In the genomic region with DNA sequence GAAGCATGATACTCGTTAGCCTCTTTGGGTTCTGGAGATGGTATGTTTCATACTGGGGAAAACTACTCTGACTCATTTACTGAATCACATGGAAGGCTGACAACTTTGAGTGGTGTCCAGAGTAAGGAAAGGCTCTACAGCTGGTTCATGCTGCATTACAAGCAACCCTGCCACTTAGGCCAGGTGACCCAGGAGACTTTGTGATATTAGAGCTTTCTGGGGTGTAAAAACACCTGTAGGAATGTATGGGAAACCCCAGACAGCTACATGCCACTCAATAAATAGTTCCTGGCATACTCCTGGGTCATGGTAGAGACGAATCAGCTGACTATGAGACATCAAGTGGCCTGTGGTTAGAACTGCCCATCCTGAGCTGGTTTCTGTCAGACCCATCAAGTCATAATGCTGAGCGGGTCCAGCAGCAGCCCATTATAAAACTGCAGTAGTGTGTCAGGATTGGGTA, we compare ENCODE assay signal across 28 cellular contexts. TPM values are rescaled to one million over a fixed set of nuclear protein-coding genes. Genes with fewer than 3 reads are reported as not detected.
DNase-seq lines count a peak whose midpoint lies in the region; ATAC-seq, FAIRE-seq and TF ChIP-seq lines count a peak whose summit lies in the region.
"Had no signal": no experiment of that assay in that cellular context is flagged by ENCODE, and none has a peak within 500 bp of the region (broad histone marks: within the 10 kb centered on the region; RNA-seq: fewer than 3 reads in every experiment).

No MANE protein-coding gene starts in this region.

- no peak overlapping the region for H2AK9ac ChIP-seq in IMR-90 (replicated peaks; ENCODE audit: low read depth, low read length, poor library complexity)

- H3K14ac ChIP-seq in IMR-90 (replicated peaks; ENCODE audit: low read depth, low read length) = no peak overlapping the region

- no peak overlapping the region for H3K23ac ChIP-seq in IMR-90 (ENCODE audit: low read depth, low read length)

- H2BK20ac ChIP-seq in IMR-90 (ENCODE audit: low read depth, low read length) = no peak overlapping the region

- H3K4me3 Mint-ChIP-seq in astrocyte (ENCODE audit: unreplicated experiment) = no peak overlapping the region
- no peak overlapping the region for H3K4me3 Mint-ChIP-seq in CD8-positive, alpha-beta memory T cell
- H3K4me3 Mint-ChIP-seq: activated naive CD8-positive, alpha-beta T cell; activated T-helper 17 cell treated with anti-CD3 and anti-CD28 coated beads, Interleukin-2, amount 50 U/mL, for 72 hours; mesothelial cell of epicardium; nephron had no signal

- H3K27ac ChIP-seq in IMR-90 (ENCODE audit: insufficient read depth, low read length) = no peak overlapping the region
- no peak overlapping the region for H3K27ac ChIP-seq in astrocyte (ENCODE audit: low read depth, low read length)
- H3K27ac ChIP-seq in CD8-positive, alpha-beta memory T cell (ENCODE audit: low read depth, low read length) = no peak overlapping the region
- H3K27ac ChIP-seq: body of pancreas, heart right ventricle, Peyer's patch, sigmoid colon, upper lobe of right lung, WERI-Rb-1 had no signal

- H3K4me3 ChIP-seq in AG10803 (ENCODE audit: low read length) (no peak overlapping the region), IMR-90 (ENCODE audit: insufficient read depth, low read depth, low read length) (no peak overlapping the region), astrocyte (ENCODE audit: insufficient read depth, low read depth, low read length) (no peak overlapping the region), foreskin fibroblast (ENCODE audit: low read depth in 1 of 2, low read length in 2 of 2) (no peak overlapping the region)
- H3K4me3 ChIP-seq in CD8-positive, alpha-beta memory T cell (ENCODE audit: low read length) = no peak overlapping the region
- H3K4me3 ChIP-seq: body of pancreas, heart right ventricle, Peyer's patch, sigmoid colon, upper lobe of right lung had no signal

- no peaks in the 10 kb centered on the region for H3K79me2 ChIP-seq in astrocyte (ENCODE audit: insufficient read depth, low read length)

- H2AK5ac ChIP-seq in IMR-90 (ENCODE audit: low read depth, low read length) = no peak overlapping the region

- peaks cover 8% of the 10 kb centered on the region for H3K27me3 Mint-ChIP-seq in astrocyte (ENCODE audit: low read depth, unreplicated experiment)
- peaks cover 8 to 40% of the 10 kb centered on the region in 2 donors for H3K27me3 Mint-ChIP-seq in CD8-positive, alpha-beta memory T cell

- no peak overlapping the region for H3K56ac ChIP-seq in IMR-90 (ENCODE audit: extremely low read depth, insufficient read depth, low read length)

- no peak overlapping the region for H3K4me2 ChIP-seq in IMR-90 (ENCODE audit: low read depth, low read length)
- no peak overlapping the region for H3K4me2 ChIP-seq in astrocyte (ENCODE audit: low read length)

- peaks cover 16% of the 10 kb centered on the region for H3K4me1 Mint-ChIP-seq in astrocyte (ENCODE audit: low read depth, unreplicated experiment)
- no peaks in the 10 kb centered on the region for H3K4me1 Mint-ChIP-seq in CD8-positive, alpha-beta memory T cell
- H3K4me1 Mint-ChIP-seq: activated T-helper 17 cell treated with anti-CD3 and anti-CD28 coated beads, Interleukin-2, amount 50 U/mL, for 72 hours; nephron had no signal

- peak; percentile 69 for ATAC-seq in IMR-90 (ENCODE audit: low read depth)
- ATAC-seq in GM18498 (IDR thresholded peaks at IDR 0.05; ENCODE audit: unreplicated experiment) = no peak
- no peak for ATAC-seq in GM18867 (IDR thresholded peaks at IDR 0.05; ENCODE audit: unreplicated experiment)
- ATAC-seq: activated T-helper 17 cell treated with anti-CD3 and anti-CD28 coated beads, Interleukin-2, amount 50 U/mL, for 72 hours; body of pancreas; heart right ventricle; HepG2; left lobe of liver; upper lobe of right lung had no signal

- H3K18ac ChIP-seq in IMR-90 (ENCODE audit: low read depth, low read length) = no peak overlapping the region

- H3K9me3 Mint-ChIP-seq in astrocyte (ENCODE audit: unreplicated experiment) = peaks cover 3% of the 10 kb centered on the region
- no peaks in the 10 kb centered on the region for H3K9me3 Mint-ChIP-seq in CD8-positive, alpha-beta memory T cell
- H3K9me3 Mint-ChIP-seq: activated T-helper 17 cell treated with anti-CD3 and anti-CD28 coated beads, Interleukin-2, amount 50 U/mL, for 72 hours had no signal

- no peak overlapping the region for H4K8ac ChIP-seq in IMR-90 (ENCODE audit: low read depth in 2 of 2, low read length in 2 of 2)

- H2BK5ac ChIP-seq in IMR-90 (ENCODE audit: low read depth, low read length, poor library complexity, severe bottlenecking) = no peak overlapping the region

- H3K36me3 Mint-ChIP-seq in astrocyte (ENCODE audit: low read depth, unreplicated experiment) = no peaks in the 10 kb centered on the region
- H3K36me3 Mint-ChIP-seq in CD8-positive, alpha-beta memory T cell = peaks cover 0 to 3% (median 0%) of the 10 kb centered on the region in 3 donors
- H3K36me3 Mint-ChIP-seq: activated naive CD8-positive, alpha-beta T cell; mesothelial cell of epicardium had no signal

- TF ChIP-seq POLR2A in IMR-90 (IDR thresholded peaks at IDR 0.05; ENCODE audit: low read depth, low read length) = no peak

- no peak overlapping the region for H3K9ac ChIP-seq in IMR-90 (ENCODE audit: low read depth, low read length)
- H3K9ac ChIP-seq in astrocyte (ENCODE audit: low read length) = no peak overlapping the region

- H3K9me1 ChIP-seq in IMR-90 (ENCODE audit: insufficient read depth, low read length) = no peaks in the 10 kb centered on the region

- no peaks in the 10 kb centered on the region for H3K4me1 ChIP-seq in IMR-90 (ENCODE audit: control insufficient read depth, insufficient read depth, low read length)
- no peaks in the 10 kb centered on the region for H3K4me1 ChIP-seq in astrocyte (ENCODE audit: insufficient read depth, low read length)
- no peaks in the 10 kb centered on the region for H3K4me1 ChIP-seq in CD8-positive, alpha-beta memory T cell (ENCODE audit: insufficient read depth, low read length)
- H3K4me1 ChIP-seq: body of pancreas, heart right ventricle, Peyer's patch, sigmoid colon, upper lobe of right lung had no signal

- CTCF ChIA-PET in IMR-90 (lab: Yijun Ruan, JAX) = no interaction called here
- CTCF ChIA-PET in CD8-positive, alpha-beta memory T cell (lab: Charles Lee) = no interaction called here

- H2AFZ ChIP-seq in IMR-90 (replicated peaks; ENCODE audit: low read length, poor library complexity) (no peak overlapping the region), astrocyte (ENCODE audit: low read depth, low read length) (no peak overlapping the region)

- in situ Hi-C loops in IMR-90 (cut with MboI; ENCODE audit: low sequenced_read_pairs) = loop anchor here (5.0 kb wide), 1 partner anchor 35 kb away; no protein-coding TSS in a partner anchor

- H3K36me3 ChIP-seq in IMR-90 (ENCODE audit: control insufficient read depth, insufficient read depth, low read length) = no peaks in the 10 kb centered on the region
- H3K36me3 ChIP-seq in astrocyte (ENCODE audit: insufficient read depth, low read length) = no peaks in the 10 kb centered on the region
- H3K36me3 ChIP-seq in CD8-positive, alpha-beta memory T cell (ENCODE audit: insufficient read depth, low read length) = no peaks in the 10 kb centered on the region
- H3K36me3 ChIP-seq: heart right ventricle, Peyer's patch, sigmoid colon, upper lobe of right lung, WERI-Rb-1 had no signal

- H3K27me3 ChIP-seq in IMR-90 (ENCODE audit: control insufficient read depth, insufficient read depth, low read length) (peaks cover 13% of the 10 kb centered on the region; the same call in 1 of the 2 replicates), astrocyte (ENCODE audit: insufficient read depth, low read length) (no peaks in the 10 kb centered on the region)
- H3K27me3 ChIP-seq in CD8-positive, alpha-beta memory T cell (ENCODE audit: insufficient read depth, low read length, poor library complexity, severe bottlenecking) = no peaks in the 10 kb centered on the region
- H3K27me3 ChIP-seq: body of pancreas, Peyer's patch, upper lobe of right lung had no signal

- no peak overlapping the region for H4K5ac ChIP-seq in IMR-90 (ENCODE audit: low read depth, low read length)

- no peak overlapping the region for H4K91ac ChIP-seq in IMR-90 (ENCODE audit: insufficient read depth, low read depth, low read length)

- TF ChIP-seq CTCF in AG10803 (conservative IDR thresholded peaks at IDR 0.05; ENCODE audit: low read length) = no peak
- TF ChIP-seq CTCF in IMR-90 (conservative IDR thresholded peaks at IDR 0.05; ENCODE audit: low read depth, low read length) = no peak
- no peak for TF ChIP-seq CTCF in astrocyte (IDR thresholded peaks at IDR 0.05; ENCODE audit: insufficient read depth, low read depth, low read length)
- no peak for TF ChIP-seq CTCF in foreskin fibroblast (IDR thresholded peaks at IDR 0.05; ENCODE audit: low read depth, low read length)

- peak; percentile 56 for DNase-seq in AG10803 (ENCODE audit: low read depth)
- DNase-seq in IMR-90 = peak; percentile 73
- DNase-seq in astrocyte (ENCODE audit: low read depth) = peak; percentile 53
- peak; percentile 35 to 48 for DNase-seq in foreskin fibroblast
- no peak for DNase-seq in CD8-positive, alpha-beta memory T cell
- no peak for DNase-seq in COR-L47 (lab: John Stamatoyannopoulos, UW)
- DNase-seq: body of pancreas; C1 segment of cervical spinal cord; effector memory CD4-positive, alpha-beta T cell; heart right ventricle; MM.1S; NCI-H1436 treated with DMSO at 0.1 percent for 48 hours; NCI-H524; Peyer's patch; sigmoid colon; upper lobe of right lung; WERI-Rb-1 had no signal

- no peak overlapping the region for H3K4ac ChIP-seq in IMR-90 (ENCODE audit: low read depth, low read length)

- H3K9me3 ChIP-seq in IMR-90 (ENCODE audit: control insufficient read depth, insufficient read depth, low read length) = no peaks in the 10 kb centered on the region
- H3K9me3 ChIP-seq in astrocyte (ENCODE audit: insufficient read depth, low read depth, low read length) = no peaks in the 10 kb centered on the region
- no peaks in the 10 kb centered on the region for H3K9me3 ChIP-seq in CD8-positive, alpha-beta memory T cell (ENCODE audit: low read length)
- H3K9me3 ChIP-seq: body of pancreas, heart right ventricle, Peyer's patch, sigmoid colon, upper lobe of right lung had no signal

- peak; percentile 71 for FAIRE-seq in astrocyte (lab: Jason Lieb, UNC)
- FAIRE-seq: D721Med, G401.6, HepG2 had no signal

- no TSS peak for BruUV-seq in IMR-90 (replicated peaks; lab: Mats Ljungman, UMichigan)

- H3K27ac Mint-ChIP-seq in astrocyte (ENCODE audit: unreplicated experiment) = no peak overlapping the region
- H3K27ac Mint-ChIP-seq in CD8-positive, alpha-beta memory T cell = no peak overlapping the region
- H3K27ac Mint-ChIP-seq: activated naive CD8-positive, alpha-beta T cell; activated T-helper 17 cell treated with anti-CD3 and anti-CD28 coated beads, Interleukin-2, amount 50 U/mL, for 72 hours; mesothelial cell of epicardium; nephron had no signal

- 100% methylated on average over 1 of the region's 3 CpGs; no CpG with 5 or more reads in 1 of the 2 experiments for WGBS in IMR-90 (ENCODE audit: extremely low coverage in 2 of 2, insufficient read length in 1 of 2), 2 experiments

- POLR2A ChIA-PET in IMR-90 (lab: Charles Lee; ENCODE audit: unreplicated experiment) = no interaction called here
- POLR2A ChIA-PET in CD8-positive, alpha-beta memory T cell (lab: Charles Lee) = no interaction called here

- dilution Hi-C loops in IMR-90 (cut with HindIII; ENCODE audit: low sequenced_read_pairs, unreplicated experiment) = no loop called here

- intact Hi-C loops in IMR-90 (cut with micrococcal nuclease) = no loop called here

- no peak for TF ChIP-seq RAD21 in IMR-90 (IDR thresholded peaks at IDR 0.05; ENCODE audit: low read length)

- H2BK120ac ChIP-seq in IMR-90 (ENCODE audit: low read depth, low read length) = no peak overlapping the region

- no peak overlapping the region for H2BK15ac ChIP-seq in IMR-90 (ENCODE audit: low read depth, low read length)

- H4K20me1 ChIP-seq in IMR-90 (ENCODE audit: insufficient read depth, low read length) (no peaks in the 10 kb centered on the region), astrocyte (ENCODE audit: insufficient read depth, low read length) (no peaks in the 10 kb centered on the region)

- H3K79me1 ChIP-seq in IMR-90 (ENCODE audit: low read depth in 1 of 2, low read length in 2 of 2) = no peaks in the 10 kb centered on the region

RNA-seq across cellular contexts. Expression of a gene that starts 21.3 kb away (rescaled TPM):
- total RNA-seq in IMR-90 (2012; rRNA removed) = 0.72 and 1.1 TPM in 2 replicates
- 9.5 and 11.1 TPM in 2 replicates for polyA plus RNA-seq in IMR-90 (2012; rRNA removed)
- 12.0 and 13.9 TPM in 2 replicates for polyA plus RNA-seq in IMR-90 (2012; cell fraction: cytosol; rRNA removed)
- 26.5 and 34.3 TPM in 2 replicates for polyA plus RNA-seq in IMR-90 (2012; cell fraction: nucleus; rRNA removed; ENCODE audit: low replicate concordance)
- 27.2 and 30.8 TPM in 2 replicates for total RNA-seq in astrocyte
- not detected for total RNA-seq in CD8-positive, alpha-beta memory T cell
- 0.07 TPM for polyA plus RNA-seq in CD8-positive, alpha-beta memory T cell
- total RNA-seq: activated T-helper 17 cell treated with anti-CD3 and anti-CD28 coated beads, Interleukin-2, amount 50 U/mL, for 72 hours; T-helper 2 cell treated with Interferon-gamma antibody and Interleukin-4, amounts not matched to agents 100 ng/mL and 5 ng/mL, for 36 hours had no signal

Comparison
In these comparisons a context has a peak if more than half of its experiments do, and no peak if none do; other contexts are left out.
1. DNase-seq: peak in AG10803 (single experiment), IMR-90 (single experiment), astrocyte (single experiment) and foreskin fibroblast (2 of 2); none in CD8-positive, alpha-beta memory T cell (0 of 5) and COR-L47 (single experiment).
2. RNA of a gene that starts 21.3 kb away (total RNA-seq): 27.2 to 30.8 TPM in astrocyte; 0.72 to 1.1 TPM in IMR-90 and not detected in CD8-positive, alpha-beta memory T cell; every median in the first group is over 10 times any median in the second.